Comparison of ENCODE assay signal across 1 cellular context in the genomic region with DNA sequence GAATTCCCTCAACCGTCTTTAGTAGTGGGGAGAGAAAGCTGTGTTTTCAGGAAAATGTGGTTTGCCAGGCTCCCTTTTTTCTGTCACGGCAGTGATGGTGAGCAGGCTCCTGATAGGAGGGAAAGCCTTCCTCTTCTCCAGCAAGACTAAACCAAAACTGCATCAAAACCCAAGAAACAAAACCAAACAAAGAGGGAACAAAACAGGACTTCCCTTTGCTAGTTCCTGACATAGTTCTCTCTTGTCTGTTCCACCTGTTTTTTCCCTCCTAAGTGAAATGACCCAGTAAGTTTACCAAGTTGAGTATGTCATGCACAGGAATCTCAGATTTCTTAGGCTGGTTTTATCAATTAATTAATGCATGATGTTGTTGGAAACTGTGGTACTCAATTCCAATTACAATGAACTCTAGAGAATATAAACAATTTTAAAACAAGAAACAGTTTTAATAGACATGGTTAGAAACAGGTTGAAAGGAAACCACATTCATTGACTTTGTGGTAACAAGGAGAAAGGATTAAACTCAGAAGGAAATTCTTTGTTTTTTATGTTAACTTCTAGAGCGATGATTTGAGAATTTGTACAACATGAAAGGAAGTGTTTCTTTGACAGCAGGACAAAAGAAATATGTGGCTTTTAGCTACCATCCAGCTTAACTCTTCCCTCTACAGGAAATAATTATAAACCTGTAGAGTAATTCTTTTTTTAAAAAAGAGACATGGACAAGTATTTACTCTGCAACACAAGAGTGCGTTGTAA.
TF ChIP-seq lines count a peak whose summit lies in the region.

No MANE protein-coding gene starts in this region.

TF ChIP-seq in H1, 55 proteins besides CTCF, POLR2A, EP300 and RAD21 (continued from another document):
- TF ChIP-seq NRF1 (IDR thresholded peaks at IDR 0.05; ENCODE audit: low read depth, low read length) (no peak), PHF8 (conservative IDR thresholded peaks at IDR 0.05; ENCODE audit: low read depth, low read length) (no peak), NANOG (IDR thresholded peaks at IDR 0.05; ENCODE audit: insufficient read depth, low read depth, low read length, poor library complexity, severe bottlenecking) (no peak), JUN (IDR thresholded peaks at IDR 0.05; ENCODE audit: low read depth, low read length) (no peak), SIX5 (IDR thresholded peaks at IDR 0.05; ENCODE audit: low read depth, low read length) (no peak), SAP30 (IDR thresholded peaks at IDR 0.05; ENCODE audit: insufficient read depth, insufficient replicate concordance, low read length) (no peak)
